9 cellular contexts compared by ENCODE assay signal in the genomic region with DNA sequence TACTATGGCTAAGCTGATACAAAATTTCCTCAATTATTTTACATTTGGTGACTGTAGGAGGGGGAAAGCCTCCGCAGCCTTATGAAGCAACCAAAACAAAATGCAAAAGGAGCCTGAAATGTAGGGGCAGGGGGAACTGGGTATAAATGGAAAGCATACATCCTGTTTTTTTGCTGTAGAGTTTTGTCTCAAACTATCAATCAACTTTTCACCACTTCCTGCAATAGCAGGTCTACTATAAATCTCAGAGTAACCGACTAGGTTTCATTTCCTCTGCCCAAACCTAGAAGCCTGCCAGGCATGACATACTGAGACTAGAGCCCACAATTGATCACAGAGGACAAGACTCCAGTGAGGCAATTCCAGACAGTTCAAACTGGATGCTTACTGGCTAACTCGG.
DNase-seq lines count a peak whose midpoint lies in the region; ATAC-seq and TF ChIP-seq lines count a peak whose summit lies in the region.
"Had no signal": no experiment of that assay in that cellular context is flagged by ENCODE, and none has a peak within 500 bp of the region (broad histone marks: within the 10 kb centered on the region; RNA-seq: fewer than 3 reads in every experiment).

No MANE protein-coding gene starts in this region.

- ATAC-seq in activated CD4-positive, CD25-positive, alpha-beta regulatory T cell treated with anti-CD3 and anti-CD28 coated beads, Interleukin-2, amount 50 U/mL, for 24 hours: peak; percentile 95 to 98
- ATAC-seq in HG03064 (IDR thresholded peaks at IDR 0.05; ENCODE audit: low read depth, unreplicated experiment) (peak; percentile 100), memory B cell (ENCODE audit: low read depth) (peak; percentile 99)

- no peak overlapping the region for H3K4me3 ChIP-seq in hepatocyte

- no peaks in the 10 kb centered on the region for H4K20me1 ChIP-seq in hepatocyte (ENCODE audit: insufficient read depth, poor library complexity, severe bottlenecking)

- no peaks in the 10 kb centered on the region for H3K4me1 ChIP-seq in hepatocyte (ENCODE audit: insufficient read depth)

- no peaks in the 10 kb centered on the region for H3K79me2 ChIP-seq in hepatocyte

- H3K36me3 ChIP-seq in hepatocyte (replicated peaks; ENCODE audit: insufficient read depth, low read depth): no peaks in the 10 kb centered on the region

- peaks cover 7% of the 10 kb centered on the region for H3K27me3 Mint-ChIP-seq in memory B cell

- H3K9me3 Mint-ChIP-seq in memory B cell: no peaks in the 10 kb centered on the region

- no peak overlapping the region for H3K27ac Mint-ChIP-seq in memory B cell

- TF ChIP-seq CTCF in hepatocyte (IDR thresholded peaks at IDR 0.05; ENCODE audit: poor library complexity): no peak

- peaks cover 9% of the 10 kb centered on the region for H3K36me3 Mint-ChIP-seq in memory B cell

- peaks cover 8% of the 10 kb centered on the region for H3K4me1 Mint-ChIP-seq in memory B cell

- H3K27me3 ChIP-seq in hepatocyte: no peaks in the 10 kb centered on the region

- no peak overlapping the region for H2AFZ ChIP-seq in hepatocyte

- WGBS in hepatocyte (ENCODE audit: low lambda C conversion rate, missing lambda C conversion rate): 88% methylated on average over 3 of the region's 3 CpGs

- no peak for DNase-seq in activated CD4-positive, CD25-positive, alpha-beta regulatory T cell treated with anti-CD3 and anti-CD28 coated beads, Interleukin-2, amount 50 U/mL, for 72 hours
- DNase-seq in T-helper 1 cell (peak in 3 of 5 donors; percentile 17 to 91 (median 28)), memory B cell (ENCODE audit: low spot score in 2 of 2) (peak; percentile 28 to 64), hepatocyte (ENCODE audit: low spot score) (no peak), globus pallidus (ENCODE audit: low spot score) (no peak), mucosa of gallbladder (ENCODE audit: low spot score) (no peak)

- peak overlapping the region; percentile 22 for H3K4me3 Mint-ChIP-seq in memory B cell

- H3K9me2 ChIP-seq in hepatocyte (replicated peaks; ENCODE audit: insufficient read depth): no peaks in the 10 kb centered on the region

- H3K4me2 ChIP-seq in hepatocyte: no peak overlapping the region

- no peak overlapping the region for H3K27ac ChIP-seq in hepatocyte
- H3K27ac ChIP-seq: 22Rv1 had no signal

- H3K9me3 ChIP-seq in hepatocyte (ENCODE audit: low read depth): no peaks in the 10 kb centered on the region

Comparison
In these comparisons a context has a peak if more than half of its experiments do, and no peak if none do; other contexts are left out.
1. DNase-seq: peak in T-helper 1 cell (3 of 5) and memory B cell (2 of 2); none in activated CD4-positive, CD25-positive, alpha-beta regulatory T cell treated with anti-CD3 and anti-CD28 coated beads, Interleukin-2, amount 50 U/mL, for 72 hours (single experiment), hepatocyte (single experiment), globus pallidus (single experiment) and mucosa of gallbladder (single experiment).
2. Peak in every context shown above with its lines, with median percentiles within 50 percentile points of each other: ATAC-seq.